Comparison of ENCODE assay signal across 7 cellular contexts in genomic region chr10:7121154-7121797, GRCh38.
DNase-seq lines count a peak whose midpoint lies in the region; ATAC-seq and TF ChIP-seq lines count a peak whose summit lies in the region.

No MANE protein-coding gene starts in this region.

- H3K27ac ChIP-seq in left ventricle myocardium inferior (replicated peaks), result no peak overlapping the region

- peak; percentile 70 for ATAC-seq in HG02852 (IDR thresholded peaks at IDR 0.05; ENCODE audit: unreplicated experiment)
- ATAC-seq in HG03097 (IDR thresholded peaks at IDR 0.05; ENCODE audit: low FRiP score, unreplicated experiment), result no peak

- H3K9me3 ChIP-seq in left ventricle myocardium inferior (replicated peaks), result no peaks in the 10 kb centered on the region

- intact Hi-C loops in left ventricle myocardium inferior (cut with micrococcal nuclease), result loop anchor here (5.0 kb wide), 1 partner anchor 296 kb away; no protein-coding TSS in a partner anchor

- H3K4me3 ChIP-seq in GM12875 (ENCODE audit: low read depth, low read length), result no peak overlapping the region
- no peak overlapping the region for H3K4me3 ChIP-seq in left ventricle myocardium inferior

- peak; percentile 36 to 64 for DNase-seq in SHP77 (lab: John Stamatoyannopoulos, UW)
- peak; percentile 58 for DNase-seq in activated gamma-delta T cell treated with anti-CD3 and anti-CD28 coated beads, Interleukin-2, amount 50 U/mL, for 16 hours (ENCODE audit: low read depth)
- peak; percentile 46 for DNase-seq in left ventricle myocardium inferior
- DNase-seq in stimulated activated CD4-positive, alpha-beta T cell treated with anti-CD3 and anti-CD28 coated beads, Interleukin-15, amount 100 ng/mL, for 1 hour (ENCODE audit: low read depth in 1 of 2, low spot score in 1 of 2), result peak; percentile 39 to 41

- no peaks in the 10 kb centered on the region for H3K4me1 ChIP-seq in left ventricle myocardium inferior

- TF ChIP-seq CTCF in GM12875 (IDR thresholded peaks at IDR 0.05; ENCODE audit: borderline replicate concordance, insufficient read depth, low read depth, low read length), result peak; percentile 81
- peak; percentile 82 for TF ChIP-seq CTCF in left ventricle myocardium inferior (IDR thresholded peaks at IDR 0.05; ENCODE audit: borderline replicate concordance)

- H3K27me3 ChIP-seq in left ventricle myocardium inferior (ENCODE audit: low read depth), result peaks cover 20% of the 10 kb centered on the region

- no peaks in the 10 kb centered on the region for H3K36me3 ChIP-seq in left ventricle myocardium inferior
